Comparison of ENCODE assay signal across 8 cellular contexts in the genomic region with DNA sequence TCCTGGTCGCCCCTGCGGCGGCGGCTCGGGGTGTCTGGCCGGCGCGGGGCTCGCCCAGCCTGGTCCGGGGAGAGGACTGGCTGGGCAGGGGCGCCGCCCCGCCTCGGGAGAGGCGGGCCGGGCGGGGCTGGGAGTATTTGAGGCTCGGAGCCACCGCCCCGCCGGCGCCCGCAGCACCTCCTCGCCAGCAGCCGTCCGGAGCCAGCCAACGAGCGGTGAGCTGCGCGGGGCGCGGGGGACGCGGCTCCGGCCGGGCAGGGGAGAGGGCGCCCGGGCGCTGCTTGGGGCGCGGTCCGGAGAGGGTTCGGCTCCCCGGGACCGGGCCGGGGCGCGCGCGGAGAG. TPM values are rescaled to one million over a fixed set of nuclear protein-coding genes. Genes with fewer than 3 reads are reported as not detected.
DNase-seq lines count a peak whose midpoint lies in the region; ATAC-seq and TF ChIP-seq lines count a peak whose summit lies in the region.

TSS of gene LGALS3 (plus strand) at position 167 of the 342 bp plus-strand sequence. CDS start 8,122 bp downstream, outside the sequence.

- H3K4me1 ChIP-seq in mucosa of rectum (ENCODE audit: control insufficient read depth in 2 of 2, insufficient read depth in 2 of 2, low read length in 2 of 2) = peaks cover 35 to 51% of the 10 kb centered on the region in 2 donors

- peak within 1 kb of the TSS; percentile 96 to 99 for H3K27ac ChIP-seq in mucosa of rectum (ENCODE audit: low read depth in 2 of 2, low read length in 2 of 2)

- H3K9me3 Mint-ChIP-seq in activated CD8-positive, alpha-beta T cell treated with anti-CD3 and anti-CD28 coated beads, Interleukin-2, amount 10 ng/mL, durations not matched to agents 7 days and 5 days (ENCODE audit: insufficient read depth) = no peaks in the 10 kb centered on the region
- no peaks in the 10 kb centered on the region for H3K9me3 Mint-ChIP-seq in type B pancreatic cell

- no peak for TF ChIP-seq EP300 in Ishikawa (IDR thresholded peaks at IDR 0.05; ENCODE audit: borderline replicate concordance)

- no peak for DNase-seq in GM12864 (ENCODE audit: low read depth)
- peak; percentile 44 for DNase-seq in activated CD8-positive, alpha-beta T cell treated with anti-CD3 and anti-CD28 coated beads, Interleukin-2, amount 10 ng/mL, durations not matched to agents 7 days and 5 days
- no peak for DNase-seq in epithelial cell of proximal tubule (ENCODE audit: low read depth)
- peak; percentile 71 for DNase-seq in type B pancreatic cell (ENCODE audit: extremely low spot score, unreplicated experiment)
- DNase-seq in cortex of kidney (lab: John Stamatoyannopoulos, UW) = no peak

- H3K9me3 ChIP-seq in mucosa of rectum (ENCODE audit: control insufficient read depth in 2 of 2, low read length in 2 of 2) = no peaks in the 10 kb centered on the region

- peak within 1 kb of the TSS; percentile 96 for H3K9ac ChIP-seq in mucosa of rectum (ENCODE audit: low read depth in 1 of 2, low read length in 2 of 2)

- H3K27me3 ChIP-seq in mucosa of rectum (ENCODE audit: control insufficient read depth in 2 of 2, insufficient read depth in 2 of 2, low read length in 2 of 2) = no peaks in the 10 kb centered on the region

- peak within 1 kb of the TSS; percentile 78 for H3K4me3 Mint-ChIP-seq in activated CD8-positive, alpha-beta T cell treated with anti-CD3 and anti-CD28 coated beads, Interleukin-2, amount 10 ng/mL, durations not matched to agents 7 days and 5 days
- peak within 1 kb of the TSS; percentile 92 for H3K4me3 Mint-ChIP-seq in type B pancreatic cell

- no peak for TF ChIP-seq RAD21 in Ishikawa (IDR thresholded peaks at IDR 0.05; ENCODE audit: low read depth)

- ATAC-seq in GM21786 (IDR thresholded peaks at IDR 0.05; ENCODE audit: unreplicated experiment) = peak; percentile 56
- peak; percentile 70 for ATAC-seq in activated CD8-positive, alpha-beta T cell treated with anti-CD3 and anti-CD28 coated beads, Interleukin-2, amount 10 ng/mL, durations not matched to agents 7 days and 5 days

- peaks cover 23% of the 10 kb centered on the region for H3K36me3 Mint-ChIP-seq in activated CD8-positive, alpha-beta T cell treated with anti-CD3 and anti-CD28 coated beads, Interleukin-2, amount 10 ng/mL, durations not matched to agents 7 days and 5 days (ENCODE audit: low read depth)
- H3K36me3 Mint-ChIP-seq in type B pancreatic cell = peaks cover 14% of the 10 kb centered on the region

- CTCF ChIA-PET in activated CD8-positive, alpha-beta T cell treated with anti-CD3 and anti-CD28 coated beads, Interleukin-2, amount 10 ng/mL, durations not matched to agents 7 days and 5 days (lab: Charles Lee) = interaction anchor here (0.8 to 4.5 kb wide), 6 partner anchors 12 to 84 kb away, joined by 3 to 26 read pairs (median 11); no protein-coding TSS in a partner anchor

- H3K4me1 Mint-ChIP-seq in activated CD8-positive, alpha-beta T cell treated with anti-CD3 and anti-CD28 coated beads, Interleukin-2, amount 10 ng/mL, durations not matched to agents 7 days and 5 days (ENCODE audit: low read depth) = peaks cover 58% of the 10 kb centered on the region
- peaks cover 27% of the 10 kb centered on the region for H3K4me1 Mint-ChIP-seq in type B pancreatic cell (ENCODE audit: unreplicated experiment)

- H3K36me3 ChIP-seq in mucosa of rectum (ENCODE audit: control insufficient read depth in 2 of 2, insufficient read depth in 2 of 2, low read length in 2 of 2) = peaks cover 17 to 20% of the 10 kb centered on the region in 2 donors

- peak within 1 kb of the TSS; percentile 43 for H3K27ac Mint-ChIP-seq in activated CD8-positive, alpha-beta T cell treated with anti-CD3 and anti-CD28 coated beads, Interleukin-2, amount 10 ng/mL, durations not matched to agents 7 days and 5 days
- peak within 1 kb of the TSS; percentile 92 for H3K27ac Mint-ChIP-seq in type B pancreatic cell

- TF ChIP-seq CTCF in GM12864 (IDR thresholded peaks at IDR 0.05; ENCODE audit: low read depth, low read length, missing control alignments) = no peak
- TF ChIP-seq CTCF in epithelial cell of proximal tubule (conservative IDR thresholded peaks at IDR 0.05; ENCODE audit: low read depth, low read length) = no peak
- no peak for TF ChIP-seq CTCF in type B pancreatic cell (conservative IDR thresholded peaks at IDR 0.05)

- H3K27me3 Mint-ChIP-seq in activated CD8-positive, alpha-beta T cell treated with anti-CD3 and anti-CD28 coated beads, Interleukin-2, amount 10 ng/mL, durations not matched to agents 7 days and 5 days (ENCODE audit: low read depth) = peaks cover 17% of the 10 kb centered on the region
- H3K27me3 Mint-ChIP-seq in type B pancreatic cell = peaks cover 40% of the 10 kb centered on the region

- H3K4me3 ChIP-seq in GM12864 (ENCODE audit: low read depth, low read length) = peak within 1 kb of the TSS; percentile 58
- peak within 1 kb of the TSS; percentile 84 for H3K4me3 ChIP-seq in epithelial cell of proximal tubule (ENCODE audit: low read depth, low read length)
- peak within 1 kb of the TSS; percentile 81 to 91 for H3K4me3 ChIP-seq in mucosa of rectum (ENCODE audit: low read length in 2 of 2)

- POLR2A ChIA-PET in activated CD8-positive, alpha-beta T cell treated with anti-CD3 and anti-CD28 coated beads, Interleukin-2, amount 10 ng/mL, durations not matched to agents 7 days and 5 days (lab: Charles Lee) = interaction anchor here (0.7 to 1.2 kb wide), 2 partner anchors 31 to 77 kb away, joined by 3 read pairs; no protein-coding TSS in a partner anchor

TF ChIP-seq in Ishikawa, 13 proteins besides CTCF, POLR2A, EP300 and RAD21:
- no peak; the same call in 1 of the 2 replicates for TF ChIP-seq YY1 (IDR thresholded peaks at IDR 0.05; ENCODE audit: low read depth)
- 0 out of 2 replicates have a peak, but pooled peaks have one; percentile 9 for TF ChIP-seq ZBTB7A (IDR thresholded peaks at IDR 0.05; ENCODE audit: low read depth)
- TF ChIP-seq TCF12 (IDR thresholded peaks at IDR 0.05; ENCODE audit: low read depth) = no peak
- no peak for TF ChIP-seq CREB1 (IDR thresholded peaks at IDR 0.05; ENCODE audit: low read depth)

RNA-seq across cellular contexts. Expression of gene LGALS3, which starts in this region (rescaled TPM):
- total RNA-seq in activated CD8-positive, alpha-beta T cell treated with anti-CD3 and anti-CD28 coated beads, Interleukin-2, amount 10 ng/mL, durations not matched to agents 7 days and 5 days = 10 to 100 TPM; 31.5 to 34.4 TPM
- total RNA-seq in epithelial cell of proximal tubule = 70.4 and 72.6 TPM in 2 replicates
- 120 and 497 TPM in 2 replicates for total RNA-seq in type B pancreatic cell (ENCODE audit: low replicate concordance)

Comparison
In these comparisons a context has a peak if more than half of its experiments do, and no peak if none do; other contexts are left out.
1. DNase-seq: peak in activated CD8-positive, alpha-beta T cell treated with anti-CD3 and anti-CD28 coated beads, Interleukin-2, amount 10 ng/mL, durations not matched to agents 7 days and 5 days (single experiment) and type B pancreatic cell (single experiment); none in GM12864 (single experiment), epithelial cell of proximal tubule (single experiment) and cortex of kidney (single experiment).
2. Peak in every context shown above with its lines, with median percentiles within 50 percentile points of each other: H3K4me3 ChIP-seq.